Comparison of ENCODE assay signal across 16 cellular contexts in genomic region chr1:37353871-37354270, GRCh38.
A peak's percentile ranks its signal among the peaks of the same experiment; 100 is the strongest.
DNase-seq lines count a peak whose midpoint lies in the region; ATAC-seq lines count a peak whose summit lies in the region.
"Had no signal": no experiment of that assay in that cellular context is flagged by ENCODE, and none has a peak within 500 bp of the region (broad histone marks: within the 10 kb centered on the region; RNA-seq: fewer than 3 reads in every experiment).

No MANE protein-coding gene starts in this region.

- ATAC-seq in GM18909 (IDR thresholded peaks at IDR 0.05; ENCODE audit: poor library complexity, unreplicated experiment) (no peak), GM19023 (IDR thresholded peaks at IDR 0.05; ENCODE audit: unreplicated experiment) (no peak)
- ATAC-seq: HCT116 had no signal

- peak; percentile 34 for DNase-seq in NCI-H82 (lab: John Stamatoyannopoulos, UW)
- no peak for DNase-seq in NCI-H82 treated with DMSO at 0.1 percent for 48 hours (lab: John Stamatoyannopoulos, UW; ENCODE audit: unreplicated experiment)
- DNase-seq in NCI-H345 (lab: John Stamatoyannopoulos, UW), result peak; percentile 44
- DNase-seq in NCI-H774 (lab: John Stamatoyannopoulos, UW), result peak; percentile 32
- DNase-seq: C1 segment of cervical spinal cord; Calu3; CD4-positive, alpha-beta memory T cell; COR-L47; DMS53; DMS79 treated with DMSO at 0.1 percent for 48 hours; GF-D8; GM23248; H7 had no signal
